9 cellular contexts compared by ENCODE assay signal in genomic region chr11:697811-698311, GRCh38. TPM values are rescaled to one million over a fixed set of nuclear protein-coding genes. Genes with fewer than 3 reads are reported as not detected.
A peak's percentile ranks its signal among the peaks of the same experiment; 100 is the strongest.
DNase-seq lines count a peak whose midpoint lies in the region; ATAC-seq, FAIRE-seq and TF ChIP-seq lines count a peak whose summit lies in the region.
"Had no signal": no experiment of that assay in that cellular context is flagged by ENCODE, and none has a peak within 500 bp of the region (broad histone marks: within the 10 kb centered on the region; RNA-seq: fewer than 3 reads in every experiment).

No MANE protein-coding gene starts in this region.

- no peak overlapping the region for H2AFZ ChIP-seq in keratinocyte (ENCODE audit: control insufficient read depth, low read length)

- no peak for DNase-seq in activated T-cell treated with anti-CD3 and anti-CD28 coated beads, Interleukin-2, amount 50 U/mL, for 72 hours
- DNase-seq in activated T-cell treated with anti-CD3 and anti-CD28 coated beads, Interleukin-2, amount 50 U/mL, for 48 hours: no peak
- DNase-seq in keratinocyte (ENCODE audit: low read depth, low spot score) (no peak), tibial artery (no peak), HPDE6-E6E7 (ENCODE audit: extremely low spot score) (no peak)
- DNase-seq: DMS79 had no signal

- H3K27me3 ChIP-seq in keratinocyte (ENCODE audit: control insufficient read depth, extremely low read depth, insufficient read depth, low read length) (no peaks in the 10 kb centered on the region), tibial artery (no peaks in the 10 kb centered on the region)

- H4K20me1 ChIP-seq in keratinocyte (ENCODE audit: control insufficient read depth, extremely low read depth, insufficient read depth, low read length): no peaks in the 10 kb centered on the region

- dilution Hi-C loops in keratinocyte (cut with MboI; ENCODE audit: extremely low pct_ligation_motif_present, low sequenced_read_pairs): no loop called here

- TF ChIP-seq CTCF in keratinocyte (optimal IDR thresholded peaks at IDR 0.05 in 1 of 3, IDR thresholded peaks at IDR 0.05 in 1 of 3, conservative IDR thresholded peaks at IDR 0.05 in 1 of 3; ENCODE audit: extremely low read depth in 1 of 3, insufficient read depth in 2 of 3, low read length in 3 of 3) (no peak), tibial artery (IDR thresholded peaks at IDR 0.05) (no peak)

- peak overlapping the region; percentile 4 to 62 (median 31) for H3K4me3 ChIP-seq in keratinocyte (ENCODE audit: control insufficient read depth in 2 of 3, extremely low read depth in 1 of 3, insufficient read depth in 2 of 3, low read depth in 1 of 3, low read length in 3 of 3)
- H3K4me3 ChIP-seq in tibial artery: no peak overlapping the region

- peak; percentile 66 for FAIRE-seq in keratinocyte (lab: Jason Lieb, UNC)

- no peaks in the 10 kb centered on the region for H3K9me1 ChIP-seq in keratinocyte (ENCODE audit: control insufficient read depth, extremely low read depth, insufficient read depth, low read length)

- peak overlapping the region; percentile 82 to 84 for H3K4me3 Mint-ChIP-seq in activated T-cell treated with anti-CD3 and anti-CD28 coated beads, Interleukin-2, amount 50 U/mL, for 72 hours
- H3K4me3 Mint-ChIP-seq in activated T-helper 17 cell treated with anti-CD3 and anti-CD28 coated beads, Interleukin-2, amount 50 U/mL, for 72 hours: peak overlapping the region; percentile 89

- H3K9me3 Mint-ChIP-seq in activated T-cell treated with anti-CD3 and anti-CD28 coated beads, Interleukin-2, amount 50 U/mL, for 72 hours: no peaks in the 10 kb centered on the region
- H3K9me3 Mint-ChIP-seq in activated T-helper 17 cell treated with anti-CD3 and anti-CD28 coated beads, Interleukin-2, amount 50 U/mL, for 72 hours: no peaks in the 10 kb centered on the region

- H3K27me3 Mint-ChIP-seq in activated T-cell treated with anti-CD3 and anti-CD28 coated beads, Interleukin-2, amount 50 U/mL, for 72 hours (ENCODE audit: low read depth): no peaks in the 10 kb centered on the region
- H3K27me3 Mint-ChIP-seq in activated T-helper 17 cell treated with anti-CD3 and anti-CD28 coated beads, Interleukin-2, amount 50 U/mL, for 72 hours: no peaks in the 10 kb centered on the region

- H3K27ac ChIP-seq in keratinocyte (ENCODE audit: control insufficient read depth, insufficient read depth, low read length): peak overlapping the region; percentile 97
- peak overlapping the region; percentile 95 to 99 for H3K27ac ChIP-seq in tibial artery

- peak overlapping the region; percentile 99 for H3K9ac ChIP-seq in keratinocyte (ENCODE audit: control insufficient read depth, extremely low read depth, insufficient read depth, low read length)

- H3K4me1 ChIP-seq in keratinocyte (ENCODE audit: control insufficient read depth, extremely low read depth, insufficient read depth, low read length): peaks cover 40% of the 10 kb centered on the region
- H3K4me1 ChIP-seq in tibial artery: peaks cover 0 to 48% (median 40%) of the 10 kb centered on the region in 4 donors

- peaks cover 0 to 7% of the 10 kb centered on the region in 2 donors for H3K36me3 Mint-ChIP-seq in activated T-cell treated with anti-CD3 and anti-CD28 coated beads, Interleukin-2, amount 50 U/mL, for 72 hours (ENCODE audit: insufficient read depth in 2 of 2)
- H3K36me3 Mint-ChIP-seq in activated T-helper 17 cell treated with anti-CD3 and anti-CD28 coated beads, Interleukin-2, amount 50 U/mL, for 72 hours (ENCODE audit: low read depth): peaks cover 10% of the 10 kb centered on the region

- intact Hi-C loops in tibial artery (cut with DNase I; ENCODE audit: low total_unique reads): no loop called here

- H3K4me2 ChIP-seq in keratinocyte (ENCODE audit: control insufficient read depth, extremely low read depth, insufficient read depth, low read depth, low read length): peak overlapping the region; percentile 83

- peaks cover 34% of the 10 kb centered on the region for H3K4me1 Mint-ChIP-seq in activated T-cell treated with anti-CD3 and anti-CD28 coated beads, Interleukin-2, amount 50 U/mL, for 72 hours (ENCODE audit: low read depth)
- peaks cover 14% of the 10 kb centered on the region for H3K4me1 Mint-ChIP-seq in activated T-helper 17 cell treated with anti-CD3 and anti-CD28 coated beads, Interleukin-2, amount 50 U/mL, for 72 hours

- no peak for ATAC-seq in activated T-cell treated with anti-CD3 and anti-CD28 coated beads, Interleukin-2, amount 50 U/mL, for 72 hours (replicated peaks in 1 of 2)
- ATAC-seq in activated T-helper 17 cell treated with anti-CD3 and anti-CD28 coated beads, Interleukin-2, amount 50 U/mL, for 72 hours (replicated peaks): no peak
- no peak for ATAC-seq in GM21737 (IDR thresholded peaks at IDR 0.05; ENCODE audit: unreplicated experiment)
- ATAC-seq in HG03097 (IDR thresholded peaks at IDR 0.05; ENCODE audit: low FRiP score, unreplicated experiment): no peak

- peaks cover 33% of the 10 kb centered on the region for H3K79me2 ChIP-seq in keratinocyte (ENCODE audit: control insufficient read depth, insufficient read depth, low read length)

- H3K27ac Mint-ChIP-seq in activated T-cell treated with anti-CD3 and anti-CD28 coated beads, Interleukin-2, amount 50 U/mL, for 72 hours: peak overlapping the region; percentile 84
- H3K27ac Mint-ChIP-seq in activated T-helper 17 cell treated with anti-CD3 and anti-CD28 coated beads, Interleukin-2, amount 50 U/mL, for 72 hours: peak overlapping the region; percentile 72

- peaks cover 9 to 26% of the 10 kb centered on the region in 2 experiments for H3K36me3 ChIP-seq in keratinocyte (ENCODE audit: control insufficient read depth in 2 of 2, extremely low read depth in 1 of 2, insufficient read depth in 2 of 2, low read length in 2 of 2)
- peaks cover 0 to 25% (median 19%) of the 10 kb centered on the region in 3 donors for H3K36me3 ChIP-seq in tibial artery

- H3K9me3 ChIP-seq in keratinocyte (ENCODE audit: control insufficient read depth, low read depth, low read length): no peaks in the 10 kb centered on the region
- no peaks in the 10 kb centered on the region for H3K9me3 ChIP-seq in tibial artery

RNA-seq across cellular contexts. Expression of gene TMEM80, which starts 2.2 kb away (rescaled TPM):
- total RNA-seq in activated T-cell treated with anti-CD3 and anti-CD28 coated beads, Interleukin-2, amount 50 U/mL, for 72 hours: 10 to 100 TPM; 17.0 to 17.8 TPM
- 10 to 100 TPM; 11.7 to 14.6 TPM for total RNA-seq in activated T-helper 17 cell treated with anti-CD3 and anti-CD28 coated beads, Interleukin-2, amount 50 U/mL, for 72 hours
- 19.5 to 32.8 TPM (median 29.8 TPM) in 3 replicates for polyA plus RNA-seq in keratinocyte
- 7.4 TPM for polyA plus RNA-seq in keratinocyte (2011; ENCODE audit: low read depth)
- 17.3 and 20.2 TPM in 2 replicates for polyA plus RNA-seq in keratinocyte (2011; cell fraction: cytosol; rRNA removed)
- polyA plus RNA-seq in keratinocyte (2011; cell fraction: nucleus; rRNA removed): 53.4 and 59.4 TPM in 2 replicates
- 14.1 and 55.6 TPM in 2 replicates for polyA plus RNA-seq in keratinocyte (2012; ENCODE audit: low replicate concordance)
- 5.0 to 15.5 TPM (median 11.2 TPM) in 3 replicates for polyA minus RNA-seq in keratinocyte
- polyA minus RNA-seq in keratinocyte (2011; cell fraction: cytosol; rRNA and poly(A)+ RNA removed): 13.4 TPM
- 11.3 and 12.3 TPM in 2 replicates for polyA minus RNA-seq in keratinocyte (2011; cell fraction: nucleus; rRNA and poly(A)+ RNA removed)

RNA-seq across cellular contexts. Expression of gene DEAF1, which starts 2.8 kb away (rescaled TPM):
- 10 to 100 TPM; 40.5 to 66.1 TPM for total RNA-seq in activated T-cell treated with anti-CD3 and anti-CD28 coated beads, Interleukin-2, amount 50 U/mL, for 72 hours
- 10 to 100 TPM; 43.2 to 56.0 TPM for total RNA-seq in activated T-helper 17 cell treated with anti-CD3 and anti-CD28 coated beads, Interleukin-2, amount 50 U/mL, for 72 hours
- 8.1 to 13.1 TPM (median 8.2 TPM) in 3 replicates for polyA plus RNA-seq in keratinocyte
- polyA plus RNA-seq in keratinocyte (2011; ENCODE audit: low read depth): 15.0 TPM
- 5.6 and 15.1 TPM in 2 replicates for polyA plus RNA-seq in keratinocyte (2011; cell fraction: cytosol; rRNA removed)
- 12.8 and 17.6 TPM in 2 replicates for polyA plus RNA-seq in keratinocyte (2011; cell fraction: nucleus; rRNA removed)
- polyA plus RNA-seq in keratinocyte (2012; ENCODE audit: low replicate concordance): 14.6 and 24.8 TPM in 2 replicates
- polyA minus RNA-seq in keratinocyte: 8.6 to 13.3 TPM (median 10.6 TPM) in 3 replicates
- polyA minus RNA-seq in keratinocyte (2011; cell fraction: cytosol; rRNA and poly(A)+ RNA removed): 24.6 TPM
- polyA minus RNA-seq in keratinocyte (2011; cell fraction: nucleus; rRNA and poly(A)+ RNA removed): 16.9 and 23.3 TPM in 2 replicates

RNA-seq across cellular contexts. Expression of gene EPS8L2, which starts 8.2 kb away (rescaled TPM):
- 10 to 100 TPM; 11.4 to 15.7 TPM for total RNA-seq in activated T-cell treated with anti-CD3 and anti-CD28 coated beads, Interleukin-2, amount 50 U/mL, for 72 hours
- total RNA-seq in activated T-helper 17 cell treated with anti-CD3 and anti-CD28 coated beads, Interleukin-2, amount 50 U/mL, for 72 hours: 10 to 100 TPM; 23.6 to 34.6 TPM
- 81.4 to 297 TPM (median 114 TPM) in 3 replicates for polyA plus RNA-seq in keratinocyte
- 308 TPM for polyA plus RNA-seq in keratinocyte (2011; ENCODE audit: low read depth)
- 64.7 and 134 TPM in 2 replicates for polyA plus RNA-seq in keratinocyte (2011; cell fraction: cytosol; rRNA removed)
- polyA plus RNA-seq in keratinocyte (2011; cell fraction: nucleus; rRNA removed): 499 and 646 TPM in 2 replicates
- polyA plus RNA-seq in keratinocyte (2012; ENCODE audit: low replicate concordance): 119 and 230 TPM in 2 replicates
- 97.2 to 114 TPM (median 110 TPM) in 3 replicates for polyA minus RNA-seq in keratinocyte
- 140 TPM for polyA minus RNA-seq in keratinocyte (2011; cell fraction: cytosol; rRNA and poly(A)+ RNA removed)
- polyA minus RNA-seq in keratinocyte (2011; cell fraction: nucleus; rRNA and poly(A)+ RNA removed): 100 and 132 TPM in 2 replicates

RNA-seq across cellular contexts. Expression of gene TALDO1, which starts 49.4 kb away (rescaled TPM):
- total RNA-seq in activated T-cell treated with anti-CD3 and anti-CD28 coated beads, Interleukin-2, amount 50 U/mL, for 72 hours: 100 to 1,000 TPM; 152 to 155 TPM
- total RNA-seq in activated T-helper 17 cell treated with anti-CD3 and anti-CD28 coated beads, Interleukin-2, amount 50 U/mL, for 72 hours: 100 to 1,000 TPM; 131 to 255 TPM
- polyA plus RNA-seq in keratinocyte: 162 to 200 TPM (median 170 TPM) in 3 replicates
- 214 TPM for polyA plus RNA-seq in keratinocyte (2011; ENCODE audit: low read depth)
- 138 and 195 TPM in 2 replicates for polyA plus RNA-seq in keratinocyte (2011; cell fraction: cytosol; rRNA removed)
- polyA plus RNA-seq in keratinocyte (2011; cell fraction: nucleus; rRNA removed): 132 and 133 TPM in 2 replicates
- polyA plus RNA-seq in keratinocyte (2012; ENCODE audit: low replicate concordance): 207 and 214 TPM in 2 replicates
- 82.7 to 124 TPM (median 97.7 TPM) in 3 replicates for polyA minus RNA-seq in keratinocyte
- polyA minus RNA-seq in keratinocyte (2011; cell fraction: cytosol; rRNA and poly(A)+ RNA removed): 164 TPM
- 31.6 and 36.6 TPM in 2 replicates for polyA minus RNA-seq in keratinocyte (2011; cell fraction: nucleus; rRNA and poly(A)+ RNA removed)

Comparison
In these comparisons a context has a peak if more than half of its experiments do, and no peak if none do; other contexts are left out.
1. H3K4me3 ChIP-seq: peak in keratinocyte (3 of 3); none in tibial artery (0 of 2).